ENCODE assay signal across 10 cellular contexts in the genomic region with DNA sequence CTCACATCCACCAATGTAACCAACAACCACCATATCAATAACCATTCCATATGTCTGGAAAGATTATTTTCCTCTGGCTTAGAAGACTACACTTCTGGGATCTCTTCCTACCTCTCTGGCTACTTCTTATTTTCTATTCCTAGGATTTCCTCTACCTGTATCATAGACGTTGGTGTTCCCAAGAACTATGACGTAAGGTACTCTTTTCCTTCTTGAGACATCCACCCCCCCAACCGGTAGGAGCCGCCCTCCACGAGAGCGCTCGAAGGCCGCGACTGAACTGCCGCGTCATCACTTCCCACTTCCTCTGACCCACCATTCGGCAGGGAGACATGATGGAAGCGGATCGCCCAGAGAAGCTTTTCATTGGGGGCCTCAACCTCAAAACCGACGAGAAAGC. TPM values are rescaled to one million over a fixed set of nuclear protein-coding genes. Genes with fewer than 3 reads are reported as not detected.
"Had no signal": no experiment of that assay in that cellular context is flagged by ENCODE, and none has a peak within 500 bp of the region (broad histone marks: within the 10 kb centered on the region; RNA-seq: fewer than 3 reads in every experiment).

A gene (plus strand): TSS at position 301 of the 400 bp plus-strand sequence. CDS start 32 bp downstream, at position 333.

- H2AFZ ChIP-seq: GM23248 had no signal

- ATAC-seq: HepG2 had no signal

- H3K27ac ChIP-seq: GM23248, HL-60, KMS-11 had no signal

- H3K4me2 ChIP-seq: KMS-11 had no signal

- H3K4me3 ChIP-seq: GM23248 had no signal

- DNase-seq: GM23248, GOT3, H7, HCEC 1CT, KBM-7 had no signal

- H3K9ac ChIP-seq: GM23248, KMS-11 had no signal

RNA-seq across cellular contexts. Expression of the gene that starts here (rescaled TPM):
- total RNA-seq: GM23248, H4, H7, HepG2, HT1080 had no signal
- polyA plus RNA-seq: GM23248, HepG2 had no signal
